Comparison of ENCODE assay signal across 8 cellular contexts in the genomic region with DNA sequence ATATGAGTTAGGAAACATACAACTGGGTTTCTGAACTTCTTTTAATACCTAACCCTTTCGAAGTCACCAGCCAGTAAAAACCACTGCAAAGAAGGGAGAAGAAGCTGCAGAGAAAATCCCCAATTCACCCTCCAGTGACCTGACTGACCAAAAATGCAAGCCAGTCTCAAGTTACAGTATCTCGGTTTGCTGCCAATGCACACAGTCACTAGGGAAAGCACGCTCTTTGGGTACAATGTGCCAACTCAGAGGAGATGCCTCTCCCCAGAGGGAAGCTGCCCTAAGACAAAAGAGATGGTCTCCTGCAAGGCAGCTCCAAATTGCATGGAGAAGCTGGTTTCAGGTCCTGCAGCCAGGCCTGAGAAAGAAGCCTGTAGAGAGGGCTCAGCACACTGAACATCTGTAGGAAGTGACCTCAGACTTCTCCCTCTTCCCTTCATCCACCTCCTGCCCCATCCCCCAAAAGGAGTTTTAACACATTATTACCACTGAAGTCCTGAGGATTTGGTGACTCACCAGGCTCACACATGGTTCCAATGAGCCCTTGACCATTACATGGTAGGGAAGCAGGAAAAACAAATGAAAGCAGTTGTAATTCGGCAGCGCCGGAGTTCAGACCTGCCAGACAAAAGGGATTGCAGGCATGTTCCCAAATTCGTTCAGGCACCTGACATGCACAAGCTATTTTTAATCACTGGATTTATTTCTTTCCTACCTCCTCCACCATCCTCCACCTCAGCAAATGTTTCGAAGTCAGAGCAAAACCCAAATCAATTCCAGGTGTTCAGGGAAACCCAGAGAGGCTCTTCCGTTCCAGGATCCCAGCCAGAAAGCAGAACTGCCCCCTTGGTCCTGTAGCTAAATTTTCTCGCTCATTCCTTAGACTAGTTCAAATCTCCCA.
DNase-seq lines count a peak whose midpoint lies in the region; ATAC-seq and TF ChIP-seq lines count a peak whose summit lies in the region.

No MANE protein-coding gene starts in this region.

- WGBS in spleen, 5 donors = 32 to 50% (median 38%) methylated on average over 10 of the region's 10 CpGs

- peak overlapping the region; percentile 78 for H3K4me3 Mint-ChIP-seq in activated B cell treated with CpG ODN at 0.5 μM for 24 hours

- no peak for TF ChIP-seq POLR2A in spleen (IDR thresholded peaks at IDR 0.05)

- ATAC-seq in HG03575 (IDR thresholded peaks at IDR 0.05; ENCODE audit: extremely low read depth, insufficient number of reproducible peaks, low FRiP score, unreplicated experiment) (peak; percentile 47), activated B cell treated with CpG ODN at 0.5 μM for 24 hours (ENCODE audit: low read depth) (peak; percentile 92)

- peaks cover 96 to 100% (median 100%) of the 10 kb centered on the region in 6 donors for H3K4me1 ChIP-seq in spleen

- no peaks in the 10 kb centered on the region for H3K9me3 Mint-ChIP-seq in activated B cell treated with CpG ODN at 0.5 μM for 24 hours

- CTCF ChIA-PET in activated B cell treated with CpG ODN at 0.5 μM for 24 hours (lab: Charles Lee) = interaction anchor here (0.8 to 2.0 kb wide), 7 partner anchors 12 to 207 kb away, joined by 3 to 7 read pairs (median 5); no protein-coding TSS in a partner anchor
- CTCF ChIA-PET in HEK293T (lab: Yijun Ruan, JAX) = no interaction called here

- H3K27me3 ChIP-seq in spleen (replicated peaks in 1 of 7) = no peaks in the 10 kb centered on the region

- H3K4me1 Mint-ChIP-seq in activated B cell treated with CpG ODN at 0.5 μM for 24 hours = peaks cover 98% of the 10 kb centered on the region

- H3K4me3 ChIP-seq in spleen = peak overlapping the region in 5 of 8 donors; percentile 0 to 73 (median 15)

- POLR2A ChIA-PET in activated B cell treated with CpG ODN at 0.5 μM for 24 hours (lab: Charles Lee) = interaction anchor here (0.6 to 4.0 kb wide), 25 partner anchors 8 to 222 kb away, joined by 3 to 61 read pairs (median 4); no protein-coding TSS in a partner anchor
- POLR2A ChIA-PET in HEK293T (lab: Yijun Ruan, JAX) = no interaction called here

- TF ChIP-seq CTCF in GM20000 (IDR thresholded peaks at IDR 0.05; ENCODE audit: extremely low read depth, missing control alignments) (no peak), activated B cell treated with CpG ODN at 0.5 μM for 24 hours (IDR thresholded peaks at IDR 0.05) (no peak), spleen (IDR thresholded peaks at IDR 0.05 in 8 of 11, conservative IDR thresholded peaks at IDR 0.05 in 3 of 11) (no peak)

- H3K27ac ChIP-seq in spleen = peak overlapping the region in 7 of 8 donors; percentile 58 to 99 (median 95)

- H3K27me3 Mint-ChIP-seq in activated B cell treated with CpG ODN at 0.5 μM for 24 hours = no peaks in the 10 kb centered on the region

- H3K27ac Mint-ChIP-seq in activated B cell treated with CpG ODN at 0.5 μM for 24 hours = peak overlapping the region; percentile 93

- peaks cover 0 to 78% (median 4%) of the 10 kb centered on the region in 6 donors for H3K36me3 ChIP-seq in spleen

- intact Hi-C loops in activated B cell treated with CpG ODN at 0.5 μM for 24 hours (cut with micrococcal nuclease) = loop anchor here (1.0 to 2.0 kb wide), 10 partner anchors 8 to 260 kb away; no protein-coding TSS in a partner anchor
- intact Hi-C loops in spleen (cut with DNase I; ENCODE audit: low total_unique reads) = no loop called here

- H3K9me3 ChIP-seq in spleen = no peaks in the 10 kb centered on the region

- peaks cover 78% of the 10 kb centered on the region for H3K36me3 Mint-ChIP-seq in activated B cell treated with CpG ODN at 0.5 μM for 24 hours (ENCODE audit: low read depth)

- DNase-seq in ELR (ENCODE audit: low read depth) (peak; percentile 97), GM20000 (ENCODE audit: low spot score) (peak; percentile 39), activated B cell treated with CpG ODN at 0.5 μM for 24 hours (peak; percentile 43), glomerular visceral epithelial cell (ENCODE audit: extremely low spot score) (peak; percentile 92), spleen (no peak), HEK293T (ENCODE audit: extremely low spot score) (no peak)
- DNase-seq in effector CD8-positive, alpha-beta T cell (lab: John Stamatoyannopoulos, UW) = no peak

TF ChIP-seq in HEK293T, 16 proteins besides CTCF, POLR2A, EP300 and RAD21:
- no peak for TF ChIP-seq ZNF384 (IDR thresholded peaks at IDR 0.05)
- TF ChIP-seq ELF4 (IDR thresholded peaks at IDR 0.05) = no peak
- TF ChIP-seq LEF1 (IDR thresholded peaks at IDR 0.05; ENCODE audit: borderline replicate concordance) = no peak
- TF ChIP-seq SUZ12 (IDR thresholded peaks at IDR 0.05) = no peak
- TF ChIP-seq, protein P1, sequence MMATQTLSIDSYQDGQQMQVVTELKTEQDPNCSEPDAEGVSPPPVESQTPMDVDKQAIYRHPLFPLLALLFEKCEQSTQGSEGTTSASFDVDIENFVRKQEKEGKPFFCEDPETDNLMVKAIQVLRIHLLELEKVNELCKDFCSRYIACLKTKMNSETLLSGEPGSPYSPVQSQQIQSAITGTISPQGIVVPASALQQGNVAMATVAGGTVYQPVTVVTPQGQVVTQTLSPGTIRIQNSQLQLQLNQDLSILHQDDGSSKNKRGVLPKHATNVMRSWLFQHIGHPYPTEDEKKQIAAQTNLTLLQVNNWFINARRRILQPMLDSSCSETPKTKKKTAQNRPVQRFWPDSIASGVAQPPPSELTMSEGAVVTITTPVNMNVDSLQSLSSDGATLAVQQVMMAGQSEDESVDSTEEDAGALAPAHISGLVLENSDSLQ (IDR thresholded peaks at IDR 0.05) = no peak
- TF ChIP-seq TARDBP (IDR thresholded peaks at IDR 0.05) = no peak
- no peak for TF ChIP-seq BHLHE40 (IDR thresholded peaks at IDR 0.05; ENCODE audit: borderline replicate concordance)
- no peak for TF ChIP-seq ARNT (IDR thresholded peaks at IDR 0.05)
- TF ChIP-seq FOXK2 (IDR thresholded peaks at IDR 0.05) = no peak
- TF ChIP-seq SP1 (IDR thresholded peaks at IDR 0.05) = no peak
- no peak for TF ChIP-seq HDGF (IDR thresholded peaks at IDR 0.05; ENCODE audit: borderline replicate concordance)
- TF ChIP-seq FOXM1 (IDR thresholded peaks at IDR 0.05; ENCODE audit: borderline replicate concordance) = no peak
- no peak for TF ChIP-seq L3MBTL2 (conservative IDR thresholded peaks at IDR 0.05)
- TF ChIP-seq FOXA1 (IDR thresholded peaks at IDR 0.05) = no peak
- TF ChIP-seq CTBP1 (IDR thresholded peaks at IDR 0.05; ENCODE audit: borderline replicate concordance) = no peak
- TF ChIP-seq NFRKB (IDR thresholded peaks at IDR 0.05) = no peak
TF ChIP-seq in HEK293T: peak in this region for 0.

Comparison
In these comparisons a context has a peak if more than half of its experiments do, and no peak if none do; other contexts are left out.
1. DNase-seq: peak in ELR (single experiment), GM20000 (single experiment), activated B cell treated with CpG ODN at 0.5 μM for 24 hours (single experiment) and glomerular visceral epithelial cell (single experiment); none in spleen (single experiment), effector CD8-positive, alpha-beta T cell (single experiment) and HEK293T (single experiment).